In the genomic region with DNA sequence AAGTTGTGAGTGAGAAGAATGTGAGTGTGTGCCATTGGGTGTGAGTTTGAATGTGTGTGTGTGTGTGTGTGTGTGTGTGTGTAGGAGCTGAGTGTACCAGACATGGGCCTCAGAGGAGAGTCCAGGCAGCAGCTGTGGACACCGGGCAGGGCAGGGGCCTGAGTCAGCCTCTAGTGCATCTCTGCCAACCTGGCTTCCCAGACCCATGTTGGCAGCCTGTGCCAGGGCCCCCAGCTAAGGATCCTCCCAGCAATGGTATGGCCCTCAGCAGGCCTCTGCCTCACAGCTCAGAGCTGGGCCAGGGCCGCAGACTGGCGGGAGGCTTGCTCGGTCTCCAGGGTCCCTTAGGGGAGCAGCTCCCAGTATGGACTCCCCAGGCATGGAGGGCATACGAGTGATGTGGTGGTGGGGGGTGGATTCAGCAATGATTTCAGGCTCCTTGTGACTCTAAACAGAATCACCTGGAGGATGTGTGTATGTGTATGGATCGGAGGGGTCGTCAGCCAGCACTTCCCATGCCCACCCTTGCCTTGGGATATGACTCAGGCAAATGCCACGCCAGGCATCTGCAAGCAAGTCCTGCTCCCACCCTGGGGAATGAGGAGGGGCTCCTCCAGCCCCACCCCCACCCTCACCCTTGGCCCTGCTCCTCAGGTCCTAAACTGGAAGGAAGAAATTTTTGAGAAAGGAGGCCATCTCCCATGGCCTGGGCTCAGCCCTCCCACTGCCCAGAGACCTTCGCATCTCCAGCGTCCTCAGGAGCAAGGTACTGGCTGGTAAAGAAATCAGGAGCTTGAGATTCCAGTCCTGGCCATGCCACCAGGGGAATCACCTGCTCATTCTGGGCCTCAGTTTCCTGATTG, we compare ENCODE assay signal across 9 cellular contexts. TPM values are rescaled to one million over a fixed set of nuclear protein-coding genes. Genes with fewer than 3 reads are reported as not detected.
DNase-seq lines count a peak whose midpoint lies in the region; ATAC-seq and TF ChIP-seq lines count a peak whose summit lies in the region.
"Had no signal": no experiment of that assay in that cellular context is flagged by ENCODE, and none has a peak within 500 bp of the region (broad histone marks: within the 10 kb centered on the region; RNA-seq: fewer than 3 reads in every experiment).

No MANE protein-coding gene starts in this region.

- H3K27me3 ChIP-seq in left lung, result peaks cover 13 to 46% of the 10 kb centered on the region in 2 donors
- no peaks in the 10 kb centered on the region for H3K27me3 ChIP-seq in thoracic aorta (replicated peaks; ENCODE audit: insufficient read depth)

- no peak overlapping the region for H3K27ac Mint-ChIP-seq in activated T-cell treated with anti-CD3 and anti-CD28 coated beads, Interleukin-2, amount 50 U/mL, for 24 hours

- no peaks in the 10 kb centered on the region for H3K9me3 Mint-ChIP-seq in activated T-cell treated with anti-CD3 and anti-CD28 coated beads, Interleukin-2, amount 50 U/mL, for 24 hours

- H3K4me1 ChIP-seq in left lung (peaks cover 10 to 19% of the 10 kb centered on the region in 2 donors), thoracic aorta (ENCODE audit: control insufficient read depth in 1 of 2, low read depth in 2 of 2) (peaks cover 16 to 48% of the 10 kb centered on the region in 2 donors)

- ATAC-seq in left lung (no peak), thoracic aorta (ENCODE audit: insufficient number of reproducible peaks, low FRiP score, low read depth) (no peak), HG03196 (IDR thresholded peaks at IDR 0.05; ENCODE audit: unreplicated experiment) (no peak), HG03378 (IDR thresholded peaks at IDR 0.05; ENCODE audit: unreplicated experiment) (no peak)

- no peak for TF ChIP-seq CTCF in left lung (IDR thresholded peaks at IDR 0.05)
- no peak for TF ChIP-seq CTCF in thoracic aorta (IDR thresholded peaks at IDR 0.05)

- DNase-seq in activated T-cell treated with anti-CD3 and anti-CD28 coated beads, Interleukin-2, amount 50 U/mL, for 24 hours, result peak; percentile 28
- no peak for DNase-seq in activated T-cell treated with anti-CD3 and anti-CD28 coated beads for 4 hours
- peak; percentile 55 for DNase-seq in amniotic epithelial cell (ENCODE audit: low read depth)
- peak; percentile 27 to 58 for DNase-seq in left lung
- no peak for DNase-seq in thoracic aorta (ENCODE audit: low spot score)
- DNase-seq in globus pallidus (ENCODE audit: low spot score), result no peak
- DNase-seq: NCI-H2171 had no signal

- H3K36me3 ChIP-seq in left lung (no peaks in the 10 kb centered on the region), thoracic aorta (no peaks in the 10 kb centered on the region)

- peaks cover 30% of the 10 kb centered on the region for H3K27me3 Mint-ChIP-seq in activated T-cell treated with anti-CD3 and anti-CD28 coated beads, Interleukin-2, amount 50 U/mL, for 24 hours

- no peaks in the 10 kb centered on the region for H3K36me3 Mint-ChIP-seq in activated T-cell treated with anti-CD3 and anti-CD28 coated beads, Interleukin-2, amount 50 U/mL, for 24 hours (ENCODE audit: low read depth)

- intact Hi-C loops in left lung (cut with DNase I), result no loop called here

- H3K9me3 ChIP-seq in left lung (no peaks in the 10 kb centered on the region), thoracic aorta (no peaks in the 10 kb centered on the region)

- peaks cover 14% of the 10 kb centered on the region for H3K4me1 Mint-ChIP-seq in activated T-cell treated with anti-CD3 and anti-CD28 coated beads, Interleukin-2, amount 50 U/mL, for 24 hours (ENCODE audit: low read depth)

- no peak overlapping the region for H3K4me3 ChIP-seq in left lung
- no peak overlapping the region for H3K4me3 ChIP-seq in thoracic aorta

- no peak overlapping the region for H3K27ac ChIP-seq in left lung
- H3K27ac ChIP-seq in thoracic aorta, result peak overlapping the region; percentile 27 to 54

- H3K4me3 Mint-ChIP-seq in activated T-cell treated with anti-CD3 and anti-CD28 coated beads, Interleukin-2, amount 50 U/mL, for 24 hours, result no peak overlapping the region

RNA-seq across cellular contexts. Expression of gene FOXO6, which starts 1.8 kb away (rescaled TPM):
- total RNA-seq in left lung (1 to 10 TPM in 1 of 2 donors, under 1 TPM in 1; 0.63 to 1.0 TPM), thoracic aorta (1 to 10 TPM in 1 of 2 donors, not detected in 1; 3.8 TPM)

Comparison
In these comparisons a context has a peak if more than half of its experiments do, and no peak if none do; other contexts are left out.
1. DNase-seq: peak in activated T-cell treated with anti-CD3 and anti-CD28 coated beads, Interleukin-2, amount 50 U/mL, for 24 hours (single experiment), amniotic epithelial cell (single experiment) and left lung (2 of 2); none in activated T-cell treated with anti-CD3 and anti-CD28 coated beads for 4 hours (single experiment), thoracic aorta (single experiment) and globus pallidus (single experiment).
2. H3K27ac ChIP-seq: peak in thoracic aorta (2 of 2); none in left lung (0 of 2).